ENCODE assay signal across 1 cellular context in the genomic region with DNA sequence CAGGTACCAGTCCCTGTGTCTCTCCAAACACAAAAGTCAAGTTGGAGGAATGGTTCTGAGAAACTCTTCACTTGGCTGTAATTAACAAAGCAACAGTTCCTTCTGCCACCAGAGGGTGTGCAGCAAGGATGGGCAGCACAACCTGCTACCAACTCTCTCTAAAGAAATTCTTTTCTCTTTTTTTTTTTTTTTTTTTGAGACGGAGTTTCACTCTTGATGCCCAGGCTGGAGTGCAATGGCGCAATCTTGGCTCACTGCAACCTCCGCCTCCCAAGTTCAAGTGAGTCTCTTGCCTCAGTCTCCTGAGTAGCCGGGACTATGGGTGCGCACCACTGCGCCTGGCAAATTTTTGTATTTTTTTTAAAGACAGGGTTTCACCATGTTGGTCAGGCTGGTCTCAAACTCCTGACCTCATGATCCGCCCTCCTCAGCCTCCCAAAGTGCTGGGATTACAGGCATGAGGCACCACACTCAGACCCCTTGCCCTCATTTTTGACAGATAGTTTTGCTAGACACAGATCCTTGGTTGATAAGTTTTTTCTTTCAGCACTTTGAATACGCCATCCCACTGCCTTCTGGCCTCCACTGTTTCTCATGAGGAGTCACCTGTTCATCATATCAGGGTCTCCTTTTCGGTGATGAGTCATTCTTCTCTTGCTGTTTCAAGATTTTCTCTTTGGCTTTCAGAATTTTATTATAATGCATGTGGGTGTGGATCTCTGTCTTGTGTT.
TF ChIP-seq lines count a peak whose summit lies in the region.

No MANE protein-coding gene starts in this region.

TF ChIP-seq in SK-N-SH treated with all-trans-retinoic acid at 6 μM for 48 hours, 23 proteins besides CTCF, POLR2A, EP300 and RAD21 (continued from another document):
- no peak for TF ChIP-seq ESRRG (CRISPR knock-in tag; IDR thresholded peaks at IDR 0.05)
